In the genomic region with DNA sequence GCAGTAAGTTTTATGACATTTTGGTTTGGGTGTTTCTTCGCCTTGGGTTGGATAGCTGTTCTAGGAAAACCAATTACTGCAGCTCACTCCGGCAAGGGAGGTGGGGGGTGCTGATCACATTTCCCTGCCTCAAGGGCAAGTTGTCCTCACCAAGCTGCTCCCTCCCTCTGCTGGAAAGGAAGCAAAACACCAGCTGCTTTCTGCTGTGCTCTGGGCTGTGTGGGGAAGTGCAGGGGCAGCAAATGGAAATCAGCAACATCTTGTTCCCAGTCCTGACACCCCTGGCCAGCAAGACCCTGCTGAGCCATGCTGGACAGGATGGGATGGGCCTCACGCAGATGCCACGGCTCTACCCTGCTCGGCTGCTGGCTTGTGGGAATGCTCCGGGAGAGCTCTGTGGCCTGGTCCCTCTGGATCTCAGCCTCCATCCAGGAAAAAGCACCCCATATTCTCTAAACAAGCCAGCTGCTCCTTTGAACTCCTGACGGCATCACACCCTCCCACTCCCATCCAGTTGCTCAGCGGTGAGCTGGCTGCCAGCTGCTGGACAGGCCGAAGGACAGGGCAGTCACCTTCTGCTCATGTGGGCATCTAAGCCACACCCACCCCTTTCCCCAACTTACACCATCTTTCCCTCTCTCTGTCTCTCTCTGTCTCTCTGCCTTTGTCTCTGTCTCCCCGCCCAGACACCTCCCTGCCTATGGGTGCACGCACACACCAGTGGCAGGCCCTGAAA, we compare ENCODE assay signal across 9 cellular contexts. TPM values are rescaled to one million over a fixed set of nuclear protein-coding genes. Genes with fewer than 3 reads are reported as not detected.
DNase-seq lines count a peak whose midpoint lies in the region; TF ChIP-seq lines count a peak whose summit lies in the region.
"Had no signal": no experiment of that assay in that cellular context is flagged by ENCODE, and none has a peak within 500 bp of the region (broad histone marks: within the 10 kb centered on the region; RNA-seq: fewer than 3 reads in every experiment).

No MANE protein-coding gene starts in this region.

- TF ChIP-seq CTCF in Caco-2 (IDR thresholded peaks at IDR 0.05; ENCODE audit: insufficient read depth in 1 of 2, low read depth in 1 of 2, low read length in 1 of 2, severe bottlenecking in 1 of 2, unreplicated experiment in 1 of 2): peak in 1 of 2 experiments; percentile 28

- H3K36me3 Mint-ChIP-seq in Caco-2 (ENCODE audit: insufficient read depth, unreplicated experiment): no peaks in the 10 kb centered on the region

- no TSS peak for BruUV-seq in Caco-2 (replicated peaks; lab: Mats Ljungman, UMichigan)

- H3K4me3 ChIP-seq in Caco-2 (ENCODE audit: low read depth, low read length): no peak overlapping the region

- peaks cover 16% of the 10 kb centered on the region for H3K4me1 ChIP-seq in Caco-2

- POLR2A ChIA-PET in Caco-2 (lab: Charles Lee): no interaction called here

- no peaks in the 10 kb centered on the region for H3K9me3 ChIP-seq in Caco-2

- DNase-seq in Caco-2 (peak; percentile 17 to 55), NCI-H2107 (lab: John Stamatoyannopoulos, UW) (peak; percentile 35), dermis blood vessel endothelial cell (peak; percentile 64), mucosa of gallbladder (ENCODE audit: low spot score) (peak; percentile 54), COLO829 (ENCODE audit: low spot score) (no peak), NCI-H1092 (lab: John Stamatoyannopoulos, UW) (no peak), GF-D8 (lab: John Stamatoyannopoulos, UW) (no peak)
- DNase-seq in activated CD4-positive, alpha-beta T cell treated with anti-CD3 and anti-CD28 coated beads for 4 hours: no peak
- DNase-seq: activated CD8-positive, alpha-beta memory T cell treated with anti-CD3 and anti-CD28 coated beads, Interleukin-2, amount 10 ng/mL, durations not matched to agents 7 days and 5 days had no signal

- H3K4me1 Mint-ChIP-seq in Caco-2 (ENCODE audit: low read depth, unreplicated experiment): peaks cover 15% of the 10 kb centered on the region

- CTCF ChIA-PET in Caco-2 (lab: Charles Lee): interaction anchor here (0.5 to 1.4 kb wide), 5 partner anchors 95 to 467 kb away, joined by 3 to 8 read pairs (median 4); no protein-coding TSS in a partner anchor

- intact Hi-C loops in Caco-2 (cut with micrococcal nuclease; ENCODE audit: unreplicated experiment): no loop called here

- H3K9me3 Mint-ChIP-seq in Caco-2 (ENCODE audit: unreplicated experiment): no peaks in the 10 kb centered on the region

- H3K27me3 ChIP-seq in Caco-2 (replicated peaks; ENCODE audit: control insufficient read depth, insufficient read depth, low read length): no peaks in the 10 kb centered on the region

- no peak overlapping the region for H3K4me3 Mint-ChIP-seq in Caco-2 (ENCODE audit: unreplicated experiment)
- H3K4me3 Mint-ChIP-seq: activated CD8-positive, alpha-beta memory T cell treated with anti-CD3 and anti-CD28 coated beads, Interleukin-2, amount 10 ng/mL, durations not matched to agents 7 days and 5 days had no signal

- no peaks in the 10 kb centered on the region for H3K36me3 ChIP-seq in Caco-2 (ENCODE audit: control insufficient read depth, insufficient read depth, low read length)

- no peak overlapping the region for H3K27ac Mint-ChIP-seq in Caco-2 (ENCODE audit: unreplicated experiment)
- H3K27ac Mint-ChIP-seq: activated CD8-positive, alpha-beta memory T cell treated with anti-CD3 and anti-CD28 coated beads, Interleukin-2, amount 10 ng/mL, durations not matched to agents 7 days and 5 days had no signal

- H3K27me3 Mint-ChIP-seq in Caco-2 (ENCODE audit: insufficient read depth, unreplicated experiment): no peaks in the 10 kb centered on the region

RNA-seq across cellular contexts. Expression of a gene that starts 52.4 kb away (rescaled TPM):
- total RNA-seq in Caco-2 (2022) (350 and 392 TPM in 2 replicates), dermis blood vessel endothelial cell (115 and 226 TPM in 2 replicates), mucosa of gallbladder (265 TPM)

Comparison
In these comparisons a context has a peak if more than half of its experiments do, and no peak if none do; other contexts are left out.
1. DNase-seq: peak in Caco-2 (2 of 2), NCI-H2107 (single experiment), dermis blood vessel endothelial cell (single experiment) and mucosa of gallbladder (single experiment); none in COLO829 (single experiment), NCI-H1092 (single experiment), activated CD4-positive, alpha-beta T cell treated with anti-CD3 and anti-CD28 coated beads for 4 hours (0 of 2) and GF-D8 (single experiment).